Comparison of ENCODE assay signal across 28 cellular contexts in genomic region chr2:95086017-95086416, GRCh38.
"Had no signal": no experiment of that assay in that cellular context is flagged by ENCODE, and none has a peak within 500 bp of the region (broad histone marks: within the 10 kb centered on the region; RNA-seq: fewer than 3 reads in every experiment).

No MANE protein-coding gene starts in this region.

- H3K27me3 Mint-ChIP-seq: progenitor cell of endocrine pancreas; stimulated activated naive B cell treated with anti-CD40 and anti-IgM and Interleukin-4, amounts not matched to agents 10 μg/mL and 1 μg/mL and 100 μg/mL, for 72 hours; stimulated activated naive CD8-positive, alpha-beta T cell treated with anti-CD3 and anti-CD28 coated beads, Interleukin-15, Interleukin-2, amounts not matched to agents 100 ng/mL and 50 ng/mL, for 24 hours had no signal

- H3K36me3 ChIP-seq: ovary had no signal

- H3K4me3 Mint-ChIP-seq: natural killer cell; nephron; neural progenitor cell; stimulated activated effector memory CD8-positive, alpha-beta T cell treated with anti-CD3 and anti-CD28 coated beads, Interleukin-12 subunit alpha, Interleukin-12 subunit beta, amount 100 ng/mL, for 72 hours; stimulated activated naive B cell treated with anti-CD40 and anti-IgM and Interleukin-4, amounts not matched to agents 10 μg/mL and 1 μg/mL and 100 μg/mL, for 72 hours; stimulated activated naive CD8-positive, alpha-beta T cell treated with anti-CD3 and anti-CD28 coated beads, Interleukin-15, Interleukin-2, amounts not matched to agents 100 ng/mL and 50 ng/mL, for 24 hours had no signal

- H3K9me3 Mint-ChIP-seq: natural killer cell; stimulated activated effector memory CD8-positive, alpha-beta T cell treated with anti-CD3 and anti-CD28 coated beads, Interleukin-12 subunit alpha, Interleukin-12 subunit beta, amount 100 ng/mL, for 72 hours; stimulated activated naive CD8-positive, alpha-beta T cell treated with anti-CD3 and anti-CD28 coated beads, Interleukin-15, Interleukin-2, amounts not matched to agents 100 ng/mL and 50 ng/mL, for 24 hours had no signal

- H3K9me3 ChIP-seq: ovary, psoas muscle, right lobe of liver, sigmoid colon, stomach, thoracic aorta, thyroid gland, upper lobe of left lung, vagina had no signal

- H3K27ac Mint-ChIP-seq: natural killer cell; nephron; neural progenitor cell; progenitor cell of endocrine pancreas; stimulated activated effector memory CD8-positive, alpha-beta T cell treated with anti-CD3 and anti-CD28 coated beads, Interleukin-12 subunit alpha, Interleukin-12 subunit beta, amount 100 ng/mL, for 72 hours; stimulated activated naive B cell treated with anti-CD40 and anti-IgM and Interleukin-4, amounts not matched to agents 10 μg/mL and 1 μg/mL and 100 μg/mL, for 72 hours; stimulated activated naive CD8-positive, alpha-beta T cell treated with anti-CD3 and anti-CD28 coated beads, Interleukin-15, Interleukin-2, amounts not matched to agents 100 ng/mL and 50 ng/mL, for 24 hours had no signal

- DNase-seq: natural killer cell; occipital lobe; ovary; posterior cingulate gyrus; psoas muscle; right cardiac atrium; right lobe of liver; sigmoid colon; small intestine; stimulated activated CD4-positive, alpha-beta T cell treated with anti-CD3 and anti-CD28 coated beads, Interleukin-15, amount 100 ng/mL, for 24 hours; stimulated activated CD4-positive, alpha-beta T cell treated with anti-CD3 and anti-CD28 coated beads, Interleukin-2, amount 100 ng/mL, for 24 hours; stimulated activated CD4-positive, alpha-beta T cell treated with anti-CD3 and anti-CD28 coated beads, Interleukin-2, amount 100 ng/mL, for 48 hours; stimulated activated CD4-positive, alpha-beta T cell treated with anti-CD3 and anti-CD28 coated beads, Interleukin-4, amount 100 ng/mL, for 24 hours; stimulated activated naive B cell treated with anti-CD40 and anti-IgM and Interleukin-4, amounts not matched to agents 10 μg/mL and 1 μg/mL and 100 μg/mL, for 72 hours; stimulated activated naive CD4-positive, alpha-beta T cell treated with Interleukin-2 at 50 U/mL for 16 hours; stomach; thyroid gland; trophoblast cell; upper lobe of left lung had no signal

- H3K4me1 Mint-ChIP-seq: natural killer cell; nephron; neural progenitor cell; stimulated activated effector memory CD8-positive, alpha-beta T cell treated with anti-CD3 and anti-CD28 coated beads, Interleukin-12 subunit alpha, Interleukin-12 subunit beta, amount 100 ng/mL, for 72 hours; stimulated activated naive B cell treated with anti-CD40 and anti-IgM and Interleukin-4, amounts not matched to agents 10 μg/mL and 1 μg/mL and 100 μg/mL, for 72 hours had no signal

- H3K4me1 ChIP-seq: neural progenitor cell, parathyroid adenoma, psoas muscle, right lobe of liver, stomach, thyroid gland, tibial nerve, upper lobe of left lung, vagina had no signal

- H3K4me3 ChIP-seq: neural progenitor cell, ovary, psoas muscle, right lobe of liver, sigmoid colon, stomach, thoracic aorta, thyroid gland, tibial nerve, upper lobe of left lung, vagina had no signal

- ATAC-seq: natural killer cell; psoas muscle; right cardiac atrium; right lobe of liver; stimulated activated effector memory CD8-positive, alpha-beta T cell treated with anti-CD3 and anti-CD28 coated beads, Interleukin-12 subunit alpha, Interleukin-12 subunit beta, amount 100 ng/mL, for 72 hours; stimulated activated naive B cell treated with anti-CD40 and anti-IgM and Interleukin-4, amounts not matched to agents 10 μg/mL and 1 μg/mL and 100 μg/mL, for 72 hours had no signal
